13 cellular contexts compared by ENCODE assay signal in the genomic region with DNA sequence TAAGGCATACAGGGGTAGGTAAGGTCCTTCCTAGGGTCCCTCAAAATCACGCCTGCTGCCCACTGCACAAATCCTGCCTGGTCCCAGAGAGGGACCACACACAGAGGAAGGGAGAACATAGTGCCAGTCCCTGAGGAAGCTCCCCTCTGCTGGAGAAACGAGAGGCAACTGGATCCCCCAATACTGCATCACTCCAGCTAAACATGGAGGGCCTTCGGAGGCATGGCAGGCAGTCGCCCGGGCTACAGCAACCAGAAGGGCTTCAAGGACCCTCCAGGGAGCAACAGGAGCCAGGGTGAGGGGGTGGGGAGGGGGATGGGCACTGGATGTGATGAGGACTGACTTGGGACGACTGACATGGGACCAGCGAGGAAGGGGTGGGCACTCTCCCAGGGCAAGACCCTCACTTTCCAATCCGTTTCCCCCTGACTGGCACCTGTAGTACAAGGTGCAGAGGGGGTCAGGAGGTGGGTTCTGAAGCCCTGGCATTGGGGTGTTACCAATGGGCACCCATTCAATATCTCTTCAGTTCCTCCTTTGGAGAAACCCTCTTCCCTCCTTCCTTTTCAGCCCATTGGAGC. TPM values are rescaled to one million over a fixed set of nuclear protein-coding genes. Genes with fewer than 3 reads are reported as not detected.
DNase-seq lines count a peak whose midpoint lies in the region; ATAC-seq and TF ChIP-seq lines count a peak whose summit lies in the region.
"Had no signal": no experiment of that assay in that cellular context is flagged by ENCODE, and none has a peak within 500 bp of the region (broad histone marks: within the 10 kb centered on the region; RNA-seq: fewer than 3 reads in every experiment).

No MANE protein-coding gene starts in this region.

- peaks cover 3% of the 10 kb centered on the region for H3K9me3 Mint-ChIP-seq in activated CD4-positive, alpha-beta T cell treated with anti-CD3 and anti-CD28 coated beads, Interleukin-2, amount 10 ng/mL, durations not matched to agents 7 days and 5 days
- no peaks in the 10 kb centered on the region for H3K9me3 Mint-ChIP-seq in stimulated activated naive B cell treated with anti-CD40 and anti-IgM and Interleukin-4, amounts not matched to agents 10 μg/mL and 1 μg/mL and 100 μg/mL, for 72 hours

- no peak for DNase-seq in activated CD4-positive, alpha-beta T cell treated with anti-CD3 and anti-CD28 coated beads, Interleukin-2, amount 10 ng/mL, durations not matched to agents 7 days and 5 days
- no peak for DNase-seq in activated CD4-positive, alpha-beta T cell treated with anti-CD3 and anti-CD28 coated beads, Interleukin-2, amount 50 U/mL, for 1 hour
- DNase-seq in RWPE1 (ENCODE audit: low spot score): no peak
- DNase-seq in epithelial cell of prostate (ENCODE audit: low read depth, low spot score): no peak
- no peak for DNase-seq in stimulated activated naive B cell treated with anti-CD40 and anti-IgM and Interleukin-4, amounts not matched to agents 10 μg/mL and 1 μg/mL and 100 μg/mL, for 72 hours
- no peak for DNase-seq in AML-193 (lab: John Stamatoyannopoulos, UW)
- DNase-seq: GOT3, mesendoderm, NCI-H2081 treated with DMSO at 0.1 percent for 48 hours, RPMI8226 had no signal

- POLR2A ChIA-PET in activated CD4-positive, alpha-beta T cell treated with anti-CD3 and anti-CD28 coated beads, Interleukin-2, amount 10 ng/mL, durations not matched to agents 7 days and 5 days (lab: Charles Lee): no interaction called here
- POLR2A ChIA-PET in RWPE1 (lab: Yijun Ruan, JAX; ENCODE audit: low non-redundant PET): interaction anchor here (0.5 to 1.2 kb wide), 3 partner anchors 18 to 36 kb away, joined by 3 to 8 read pairs (median 3); no protein-coding TSS in a partner anchor

- H3K27ac Mint-ChIP-seq in activated CD4-positive, alpha-beta T cell treated with anti-CD3 and anti-CD28 coated beads, Interleukin-2, amount 10 ng/mL, durations not matched to agents 7 days and 5 days: peak overlapping the region; percentile 97
- H3K27ac Mint-ChIP-seq in stimulated activated naive B cell treated with anti-CD40 and anti-IgM and Interleukin-4, amounts not matched to agents 10 μg/mL and 1 μg/mL and 100 μg/mL, for 72 hours: peak overlapping the region; percentile 100

- no peak for ATAC-seq in stimulated activated naive B cell treated with anti-CD40 and anti-IgM and Interleukin-4, amounts not matched to agents 10 μg/mL and 1 μg/mL and 100 μg/mL, for 72 hours (replicated peaks)
- ATAC-seq in HG02885 (IDR thresholded peaks at IDR 0.05; ENCODE audit: poor library complexity, unreplicated experiment): no peak
- ATAC-seq in GM21390 (IDR thresholded peaks at IDR 0.05; ENCODE audit: unreplicated experiment): no peak
- ATAC-seq: heart left ventricle had no signal

- peak overlapping the region; percentile 95 for H3K27ac ChIP-seq in RWPE1
- H3K27ac ChIP-seq in epithelial cell of prostate: peak overlapping the region; percentile 99

- peaks cover 10% of the 10 kb centered on the region for H3K36me3 Mint-ChIP-seq in activated CD4-positive, alpha-beta T cell treated with anti-CD3 and anti-CD28 coated beads, Interleukin-2, amount 10 ng/mL, durations not matched to agents 7 days and 5 days (ENCODE audit: low read depth)
- peaks cover 3 to 8% of the 10 kb centered on the region in 2 donors for H3K36me3 Mint-ChIP-seq in stimulated activated naive B cell treated with anti-CD40 and anti-IgM and Interleukin-4, amounts not matched to agents 10 μg/mL and 1 μg/mL and 100 μg/mL, for 72 hours

- CTCF ChIA-PET in activated CD4-positive, alpha-beta T cell treated with anti-CD3 and anti-CD28 coated beads, Interleukin-2, amount 10 ng/mL, durations not matched to agents 7 days and 5 days (lab: Charles Lee): interaction anchor here (0.6 to 6.3 kb wide), 3 partner anchors 21 to 169 kb away, joined by 3 to 45 read pairs (median 4); partner anchors contain the start of gene DDIT4
- CTCF ChIA-PET in RWPE1 (lab: Yijun Ruan, JAX): interaction anchor here (0.6 kb wide), 1 partner anchor 44 kb away, joined by 3 read pairs; no protein-coding TSS in a partner anchor

- H3K4me3 Mint-ChIP-seq in activated CD4-positive, alpha-beta T cell treated with anti-CD3 and anti-CD28 coated beads, Interleukin-2, amount 10 ng/mL, durations not matched to agents 7 days and 5 days: peak overlapping the region; percentile 6
- H3K4me3 Mint-ChIP-seq in stimulated activated naive B cell treated with anti-CD40 and anti-IgM and Interleukin-4, amounts not matched to agents 10 μg/mL and 1 μg/mL and 100 μg/mL, for 72 hours: peak overlapping the region; percentile 32 to 52

- H3K4me1 Mint-ChIP-seq in activated CD4-positive, alpha-beta T cell treated with anti-CD3 and anti-CD28 coated beads, Interleukin-2, amount 10 ng/mL, durations not matched to agents 7 days and 5 days: peaks cover 85% of the 10 kb centered on the region
- H3K4me1 Mint-ChIP-seq in stimulated activated naive B cell treated with anti-CD40 and anti-IgM and Interleukin-4, amounts not matched to agents 10 μg/mL and 1 μg/mL and 100 μg/mL, for 72 hours: peaks cover 59 to 84% of the 10 kb centered on the region in 2 donors

- H3K27me3 Mint-ChIP-seq in activated CD4-positive, alpha-beta T cell treated with anti-CD3 and anti-CD28 coated beads, Interleukin-2, amount 10 ng/mL, durations not matched to agents 7 days and 5 days: no peaks in the 10 kb centered on the region
- H3K27me3 Mint-ChIP-seq in stimulated activated naive B cell treated with anti-CD40 and anti-IgM and Interleukin-4, amounts not matched to agents 10 μg/mL and 1 μg/mL and 100 μg/mL, for 72 hours: no peaks in the 10 kb centered on the region

- TF ChIP-seq CTCF in RWPE1 (conservative IDR thresholded peaks at IDR 0.05; ENCODE audit: low read depth): no peak

RNA-seq across cellular contexts. Expression of gene DDIT4, which starts 21.7 kb away (rescaled TPM):
- total RNA-seq in activated CD4-positive, alpha-beta T cell treated with anti-CD3 and anti-CD28 coated beads, Interleukin-2, amount 10 ng/mL, durations not matched to agents 7 days and 5 days: 100 to 1,000 TPM; 166 to 189 TPM

RNA-seq across cellular contexts. Expression of gene DNAJB12, which starts 59.3 kb away (rescaled TPM):
- total RNA-seq in activated CD4-positive, alpha-beta T cell treated with anti-CD3 and anti-CD28 coated beads, Interleukin-2, amount 10 ng/mL, durations not matched to agents 7 days and 5 days: 10 to 100 TPM; 31.8 to 34.5 TPM
